ENCODE assay signal across 16 cellular contexts in genomic region chr2:178526256-178526655, GRCh38. TPM values are rescaled to one million over a fixed set of nuclear protein-coding genes. Genes with fewer than 3 reads are reported as not detected.
DNase-seq lines count a peak whose midpoint lies in the region; ATAC-seq, FAIRE-seq and TF ChIP-seq lines count a peak whose summit lies in the region.
"Had no signal": no experiment of that assay in that cellular context is flagged by ENCODE, and none has a peak within 500 bp of the region (broad histone marks: within the 10 kb centered on the region; RNA-seq: fewer than 3 reads in every experiment).

No MANE protein-coding gene starts in this region.

- RAD21 ChIA-PET in GM12878 (lab: Charles Lee; ENCODE audit: unreplicated experiment): interaction anchor here (1.2 to 2.0 kb wide), 2 partner anchors 44 to 76 kb away, joined by 4 to 6 read pairs; partner anchors contain the start of genes PJVK and PRKRA

- TF ChIP-seq POLR2A in GM12878 (IDR thresholded peaks at IDR 0.05; ENCODE audit: low read depth, low read length): no peak
- TF ChIP-seq POLR2A in spleen (IDR thresholded peaks at IDR 0.05): no peak

- no TSS peak for BruUV-seq in GM12878 (replicated peaks; lab: Mats Ljungman, UMichigan)

- H3K4me3 Mint-ChIP-seq in T-helper 2 cell treated with Interferon-gamma antibody and Interleukin-4, amounts not matched to agents 5 μg/mL and 100 μg/mL, for 36 hours: peak overlapping the region; percentile 84
- H3K4me3 Mint-ChIP-seq in CD4-positive, CD25-positive, alpha-beta regulatory T cell: peak overlapping the region in 3 of 4 donors; percentile 15 to 57 (median 39)
- H3K4me3 Mint-ChIP-seq in activated T-helper 2 cell treated with anti-CD3 and anti-CD28 coated beads, Interferon-gamma antibody, Interleukin-2, Interleukin-4, amounts not matched to agents 10 μg/mL and 5 μg/mL and 100 μg/mL, durations not matched to agents 14 hours and 24 hours and 36 hours (ENCODE audit: low read depth): no peak overlapping the region

- TF ChIP-seq CTCF in HEK293 (tag by site-specific recombination; IDR thresholded peaks at IDR 0.05): no peak
- TF ChIP-seq CTCF in GM12878 (IDR thresholded peaks at IDR 0.05 in 2 of 3, conservative IDR thresholded peaks at IDR 0.05 in 1 of 3; ENCODE audit: control insufficient read depth in 2 of 3, extremely low read depth in 1 of 3, insufficient read depth in 1 of 3, low read depth in 3 of 3, low read length in 3 of 3): no peak
- no peak for TF ChIP-seq CTCF in spleen (IDR thresholded peaks at IDR 0.05 in 8 of 11, conservative IDR thresholded peaks at IDR 0.05 in 3 of 11)
- TF ChIP-seq CTCF in D721Med (IDR thresholded peaks at IDR 0.05; ENCODE audit: insufficient read depth, missing control alignments): no peak

- no peak overlapping the region for H3K9ac ChIP-seq in GM12878 (ENCODE audit: control insufficient read depth, insufficient read depth, low read length)
- H3K9ac ChIP-seq: BLaER1 had no signal

- POLR2A ChIA-PET in HEK293 (lab: Yijun Ruan, JAX) (no interaction called here), GM12878 (lab: Charles Lee) (interaction anchor here (0.7 kb wide), 1 partner anchor 12 kb away, joined by 3 read pairs; no protein-coding TSS in a partner anchor)

- peaks cover 4% of the 10 kb centered on the region for H3K9me3 Mint-ChIP-seq in T-helper 2 cell treated with Interferon-gamma antibody and Interleukin-4, amounts not matched to agents 5 μg/mL and 100 μg/mL, for 36 hours
- H3K9me3 Mint-ChIP-seq in CD4-positive, CD25-positive, alpha-beta regulatory T cell: peaks cover 0 to 5% (median 0%) of the 10 kb centered on the region in 7 donors
- H3K9me3 Mint-ChIP-seq in activated T-helper 2 cell treated with anti-CD3 and anti-CD28 coated beads, Interferon-gamma antibody, Interleukin-2, Interleukin-4, amounts not matched to agents 10 μg/mL and 5 μg/mL and 100 μg/mL, durations not matched to agents 14 hours and 24 hours and 36 hours: peaks cover 3% of the 10 kb centered on the region

- intact Hi-C loops in GM12878 (cut with micrococcal nuclease; ENCODE audit: unreplicated experiment) (loop anchor here (10.0 kb wide), 1 partner anchor 729 kb away; no protein-coding TSS in a partner anchor), spleen (cut with DNase I; ENCODE audit: low total_unique reads) (no loop called here)
- intact Hi-C loops in activated T-helper 2 cell treated with anti-CD3 and anti-CD28 coated beads, Interferon-gamma antibody, Interleukin-2, Interleukin-4, amounts not matched to agents 10 μg/mL and 5 μg/mL and 100 μg/mL, durations not matched to agents 14 hours and 24 hours and 36 hours (cut with micrococcal nuclease): no loop called here

- H3K27me3 Mint-ChIP-seq in T-helper 2 cell treated with Interferon-gamma antibody and Interleukin-4, amounts not matched to agents 5 μg/mL and 100 μg/mL, for 36 hours (ENCODE audit: low read depth): no peaks in the 10 kb centered on the region
- H3K27me3 Mint-ChIP-seq in CD4-positive, CD25-positive, alpha-beta regulatory T cell: no peaks in the 10 kb centered on the region
- no peaks in the 10 kb centered on the region for H3K27me3 Mint-ChIP-seq in activated T-helper 2 cell treated with anti-CD3 and anti-CD28 coated beads, Interferon-gamma antibody, Interleukin-2, Interleukin-4, amounts not matched to agents 10 μg/mL and 5 μg/mL and 100 μg/mL, durations not matched to agents 14 hours and 24 hours and 36 hours (ENCODE audit: low read depth)
- H3K27me3 Mint-ChIP-seq: CD8-positive, alpha-beta memory T cell had no signal

- TF ChIP-seq RAD21 in GM12878 (IDR thresholded peaks at IDR 0.05; ENCODE audit: insufficient read depth, low read depth, low read length): no peak

- H3K4me1 ChIP-seq in CD4-positive, CD25-positive, alpha-beta regulatory T cell (ENCODE audit: control insufficient read depth, insufficient read depth, low read length, poor library complexity, severe bottlenecking): peaks cover 12% of the 10 kb centered on the region
- H3K4me1 ChIP-seq in HEK293 (ENCODE audit: control insufficient read depth, insufficient read depth, low read length) (no peaks in the 10 kb centered on the region), GM12878 (ENCODE audit: control insufficient read depth, insufficient read depth, low read length) (peaks cover 26% of the 10 kb centered on the region), spleen (peaks cover 6 to 67% (median 23%) of the 10 kb centered on the region in 6 donors)
- H3K4me1 ChIP-seq: BLaER1 had no signal

- peaks cover 25% of the 10 kb centered on the region for H3K36me3 ChIP-seq in CD4-positive, CD25-positive, alpha-beta regulatory T cell (ENCODE audit: control insufficient read depth, insufficient read depth, low read length)
- H3K36me3 ChIP-seq in HEK293 (ENCODE audit: control insufficient read depth in 2 of 2, insufficient read depth in 1 of 2, low read length in 2 of 2) (peaks cover 0 to 9% of the 10 kb centered on the region in 2 experiments; a peak in 1 of 3 replicates), GM12878 (ENCODE audit: control insufficient read depth in 2 of 2, insufficient read depth in 2 of 2, low read length in 1 of 2) (no peaks in the 10 kb centered on the region), spleen (peaks cover 0 to 15% (median under 1%) of the 10 kb centered on the region in 6 donors)

- H3K4me3 ChIP-seq in CD4-positive, CD25-positive, alpha-beta regulatory T cell (ENCODE audit: low read depth, low read length): peak overlapping the region; percentile 6
- H3K4me3 ChIP-seq in HEK293 (ENCODE audit: low read depth, low read length) (no peak overlapping the region), GM12878 (peak overlapping the region; percentile 7; the same call in 1 of the 2 replicates), spleen (no peak overlapping the region)
- H3K4me3 ChIP-seq: BLaER1 had no signal

- H4K20me1 ChIP-seq in GM12878 (ENCODE audit: control insufficient read depth, insufficient read depth): no peaks in the 10 kb centered on the region
- H4K20me1 ChIP-seq: BLaER1 had no signal

- H3K36me3 Mint-ChIP-seq in T-helper 2 cell treated with Interferon-gamma antibody and Interleukin-4, amounts not matched to agents 5 μg/mL and 100 μg/mL, for 36 hours (ENCODE audit: low read depth): peaks cover 53% of the 10 kb centered on the region
- peaks cover 43% of the 10 kb centered on the region for H3K36me3 Mint-ChIP-seq in CD4-positive, CD25-positive, alpha-beta regulatory T cell
- peaks cover 52% of the 10 kb centered on the region for H3K36me3 Mint-ChIP-seq in activated T-helper 2 cell treated with anti-CD3 and anti-CD28 coated beads, Interferon-gamma antibody, Interleukin-2, Interleukin-4, amounts not matched to agents 10 μg/mL and 5 μg/mL and 100 μg/mL, durations not matched to agents 14 hours and 24 hours and 36 hours (ENCODE audit: low read depth)

- no peak for ATAC-seq in CD4-positive, CD25-positive, alpha-beta regulatory T cell (ENCODE audit: low read depth in 2 of 2)
- ATAC-seq in GM12878: no peak
- ATAC-seq: HCT116 had no signal

- peaks cover 62% of the 10 kb centered on the region for H3K4me1 Mint-ChIP-seq in T-helper 2 cell treated with Interferon-gamma antibody and Interleukin-4, amounts not matched to agents 5 μg/mL and 100 μg/mL, for 36 hours (ENCODE audit: low read depth)
- H3K4me1 Mint-ChIP-seq in CD4-positive, CD25-positive, alpha-beta regulatory T cell: peaks cover 23 to 69% (median 47%) of the 10 kb centered on the region in 4 donors
- H3K4me1 Mint-ChIP-seq in activated T-helper 2 cell treated with anti-CD3 and anti-CD28 coated beads, Interferon-gamma antibody, Interleukin-2, Interleukin-4, amounts not matched to agents 10 μg/mL and 5 μg/mL and 100 μg/mL, durations not matched to agents 14 hours and 24 hours and 36 hours (ENCODE audit: low read depth): peaks cover 72% of the 10 kb centered on the region

- H3K4me2 ChIP-seq in GM12878 (ENCODE audit: control insufficient read depth, insufficient read depth): peak overlapping the region; percentile 56
- H3K4me2 ChIP-seq: BLaER1 had no signal

- peak overlapping the region; percentile 39 for H3K27ac Mint-ChIP-seq in T-helper 2 cell treated with Interferon-gamma antibody and Interleukin-4, amounts not matched to agents 5 μg/mL and 100 μg/mL, for 36 hours
- no peak overlapping the region for H3K27ac Mint-ChIP-seq in CD4-positive, CD25-positive, alpha-beta regulatory T cell
- no peak overlapping the region for H3K27ac Mint-ChIP-seq in activated T-helper 2 cell treated with anti-CD3 and anti-CD28 coated beads, Interferon-gamma antibody, Interleukin-2, Interleukin-4, amounts not matched to agents 10 μg/mL and 5 μg/mL and 100 μg/mL, durations not matched to agents 14 hours and 24 hours and 36 hours

- CTCF ChIA-PET in HEK293 (lab: Yijun Ruan, JAX): no interaction called here
- CTCF ChIA-PET in GM12878 (lab: Yijun Ruan, JAX): no interaction called here

- no peak overlapping the region for H3K27ac ChIP-seq in CD4-positive, CD25-positive, alpha-beta regulatory T cell (ENCODE audit: insufficient read depth, low read length, poor library complexity, severe bottlenecking)
- no peak overlapping the region for H3K27ac ChIP-seq in HEK293 (ENCODE audit: extremely low read depth, low read depth, low read length)
- no peak overlapping the region for H3K27ac ChIP-seq in GM12878 (ENCODE audit: control insufficient read depth, insufficient read depth)
- no peak overlapping the region for H3K27ac ChIP-seq in spleen
- H3K27ac ChIP-seq: BLaER1 had no signal

- WGBS in GM12878 (ENCODE audit: insufficient coverage, insufficient replicate concordance, low lambda C conversion rate, missing lambda C conversion rate): 94% methylated on average over 4 of the region's 4 CpGs
- 86 to 98% (median 92%) methylated on average over 4 of the region's 4 CpGs for WGBS in spleen, 5 donors

- H3K9me3 ChIP-seq in CD4-positive, CD25-positive, alpha-beta regulatory T cell (ENCODE audit: control insufficient read depth in 2 of 2, low read length in 2 of 2): no peaks in the 10 kb centered on the region
- H3K9me3 ChIP-seq in HEK293 (ENCODE audit: control insufficient read depth, insufficient read depth, low read depth, low read length): no peaks in the 10 kb centered on the region
- no peaks in the 10 kb centered on the region; the same call in 1 of the 3 replicates for H3K9me3 ChIP-seq in GM12878 (replicated peaks; ENCODE audit: control insufficient read depth, insufficient read depth, low read length)
- H3K9me3 ChIP-seq in spleen: no peaks in the 10 kb centered on the region
- H3K9me3 ChIP-seq: BLaER1 had no signal

- SMC1A ChIA-PET in GM12878 (lab: Charles Lee; ENCODE audit: uncharacterized antibody, unreplicated experiment): interaction anchor here (0.7 to 3.3 kb wide), 3 partner anchors 17 to 44 kb away, joined by 3 to 21 read pairs (median 5); no protein-coding TSS in a partner anchor

- TF ChIP-seq EP300 in GM12878 (IDR thresholded peaks at IDR 0.05; ENCODE audit: borderline replicate concordance in 1 of 2, control insufficient read depth in 1 of 2, low read depth in 2 of 2, low read length in 2 of 2): no peak

- no peak for DNase-seq in T-helper 2 cell treated with Interferon-gamma antibody and Interleukin-4, amounts not matched to agents 5 μg/mL and 100 μg/mL, for 36 hours (ENCODE audit: low spot score)
- DNase-seq in T-helper 2 cell: no peak
- DNase-seq in CD4-positive, CD25-positive, alpha-beta regulatory T cell: no peak
- DNase-seq in GM12878 (ENCODE audit: low read depth, low spot score): no peak
- DNase-seq in activated T-helper 2 cell treated with anti-CD3 and anti-CD28 coated beads, Interferon-gamma antibody, Interleukin-2, Interleukin-4, amounts not matched to agents 10 μg/mL and 5 μg/mL and 100 μg/mL, durations not matched to agents 14 hours and 24 hours and 36 hours (ENCODE audit: low spot score): no peak
- DNase-seq in spleen: no peak
- no peak for DNase-seq in D721Med (ENCODE audit: insufficient read length, low spot score)
- DNase-seq: 8988T; CD8-positive, alpha-beta memory T cell; COR-L47; GDM1; GOT3; H7 had no signal

- peaks cover 55% of the 10 kb centered on the region for H3K79me2 ChIP-seq in GM12878 (ENCODE audit: control insufficient read depth, insufficient read depth, low read length)

- H3K27me3 ChIP-seq in CD4-positive, CD25-positive, alpha-beta regulatory T cell (ENCODE audit: control insufficient read depth, insufficient read depth, low read length): no peaks in the 10 kb centered on the region
- H3K27me3 ChIP-seq in GM12878 (replicated peaks in 1 of 2; ENCODE audit: control insufficient read depth in 2 of 2, insufficient read depth in 2 of 2, low read length in 1 of 2): no peaks in the 10 kb centered on the region
- no peaks in the 10 kb centered on the region for H3K27me3 ChIP-seq in spleen (replicated peaks in 1 of 7)
- H3K27me3 ChIP-seq: BLaER1 had no signal

- H2AFZ ChIP-seq in GM12878 (ENCODE audit: control insufficient read depth, low read depth, low read length): no peak overlapping the region

- in situ Hi-C loops in GM12878 (cut with MboI): no loop called here

- FAIRE-seq in GM12878 (lab: Jason Lieb, UNC) (no peak), D721Med (lab: Jason Lieb, UNC) (no peak)

RNA-seq across cellular contexts. Expression of gene PLEKHA3, which starts 46.0 kb away (rescaled TPM):
- total RNA-seq in CD4-positive, CD25-positive, alpha-beta regulatory T cell: 28.2 TPM
- polyA plus RNA-seq in CD4-positive, CD25-positive, alpha-beta regulatory T cell: 10 to 100 TPM; 26.4 to 39.0 (median 27.7) TPM
- 9.8 and 12.6 TPM in 2 replicates for total RNA-seq in GM12878 (2013; cell fraction: nucleolus; rRNA removed)
- 3.8 and 3.9 TPM in 2 replicates for total RNA-seq in GM12878 (2014; rRNA removed)
- total RNA-seq in GM12878 (2014; rRNA removed; fragmentation: Illumina TruSeq; extraction: Trizol): 7.1 and 7.3 TPM in 2 replicates
- total RNA-seq in GM12878 (2021): 13.3 and 15.3 TPM in 2 replicates
- polyA plus RNA-seq in GM12878 (2011; ENCODE audit: low read depth): 1.3 TPM
- 21.1 and 34.0 TPM in 2 replicates for polyA plus RNA-seq in GM12878 (2011; rRNA removed)
- 3.0 and 3.4 TPM in 2 replicates for polyA plus RNA-seq in GM12878 (2011; cell fraction: cytosol; rRNA removed)
- 3.9 and 5.8 TPM in 2 replicates for polyA plus RNA-seq in GM12878 (2011; cell fraction: nucleus; rRNA removed)
- 4.5 and 6.7 TPM in 2 replicates for polyA plus RNA-seq in GM12878 (2012)
- polyA plus RNA-seq in GM12878 (2014; fragmentation: Illumina TruSeq; extraction: Trizol): 7.2 and 7.3 TPM in 2 replicates
- 1 to 10 TPM; 1.4 to 2.0 TPM for polyA plus RNA-seq in GM12878 (2014; fragmentation: Nextera tagmentation; extraction: Ambion mirVana)
- 5.4 and 7.6 TPM in 2 replicates for polyA plus RNA-seq in GM12878 (2014; rRNA removed)
- 10 to 100 TPM; 10.3 to 10.6 TPM for polyA plus RNA-seq in GM12878 (2016; fragmentation: Nextera tagmentation; extraction: Ambion mirVana)
- 4.4 and 7.1 TPM in 2 replicates for polyA minus RNA-seq in GM12878 (2011; rRNA and poly(A)+ RNA removed)
- polyA minus RNA-seq in GM12878 (2011; cell fraction: cytosol; rRNA and poly(A)+ RNA removed): 2.9 and 7.5 TPM in 2 replicates
- polyA minus RNA-seq in GM12878 (2011; cell fraction: nucleus; rRNA and poly(A)+ RNA removed): 5.0 and 8.4 TPM in 2 replicates
- total RNA-seq in activated T-helper 2 cell treated with anti-CD3 and anti-CD28 coated beads, Interferon-gamma antibody, Interleukin-2, Interleukin-4, amounts not matched to agents 10 μg/mL and 5 μg/mL and 100 μg/mL, durations not matched to agents 14 hours and 24 hours and 36 hours: 28.7 and 29.3 TPM in 2 replicates
- 10 to 100 TPM; 16.0 to 36.9 (median 24.8) TPM for total RNA-seq in spleen
- 1 to 10 TPM; 2.0 to 3.8 (median 2.3) TPM for polyA plus RNA-seq in spleen

RNA-seq across cellular contexts. Expression of gene FKBP7, which starts 47.9 kb away (rescaled TPM):
- total RNA-seq in CD4-positive, CD25-positive, alpha-beta regulatory T cell: 0.59 TPM
- 1 to 10 TPM in 2 of 4 donors, under 1 TPM in 2; 0.42 to 3.1 (median 1.0) TPM for polyA plus RNA-seq in CD4-positive, CD25-positive, alpha-beta regulatory T cell
- 5.1 and 5.2 TPM in 2 replicates for total RNA-seq in GM12878 (2013; cell fraction: nucleolus; rRNA removed)
- total RNA-seq in GM12878 (2014; rRNA removed) (7.8 and 10.2 TPM in 2 replicates), GM12878 (2014; rRNA removed; fragmentation: Illumina TruSeq; extraction: Trizol) (9.6 and 10.5 TPM in 2 replicates), GM12878 (2021) (5.6 and 6.4 TPM in 2 replicates), spleen (1 to 10 TPM; 3.0 to 5.8 (median 3.7) TPM)
- polyA plus RNA-seq in GM12878 (2011; ENCODE audit: low read depth): 4.9 TPM
- polyA plus RNA-seq in GM12878 (2011; rRNA removed) (6.3 and 8.1 TPM in 2 replicates), GM12878 (2014; fragmentation: Illumina TruSeq; extraction: Trizol) (15.2 and 17.0 TPM in 2 replicates), GM12878 (2014; fragmentation: Nextera tagmentation; extraction: Ambion mirVana) (10 to 100 TPM; 16.6 to 16.7 TPM), GM12878 (2014; rRNA removed) (9.8 and 11.3 TPM in 2 replicates), GM12878 (2016; fragmentation: Nextera tagmentation; extraction: Ambion mirVana) (10 to 100 TPM; 13.7 to 14.7 TPM), spleen (1 to 10 TPM; 1.8 to 5.1 (median 3.1) TPM)
- 2.8 TPM in 2 replicates for polyA plus RNA-seq in GM12878 (2011; cell fraction: cytosol; rRNA removed)
- polyA plus RNA-seq in GM12878 (2011; cell fraction: nucleus; rRNA removed): 2.4 and 2.9 TPM in 2 replicates
- polyA plus RNA-seq in GM12878 (2012): 3.6 and 4.4 TPM in 2 replicates
- 1.1 and 1.8 TPM in 2 replicates for polyA minus RNA-seq in GM12878 (2011; rRNA and poly(A)+ RNA removed)
- polyA minus RNA-seq in GM12878 (2011; cell fraction: cytosol; rRNA and poly(A)+ RNA removed): 0.94 and 2.8 TPM in 2 replicates
- 3.9 and 5.0 TPM in 2 replicates for polyA minus RNA-seq in GM12878 (2011; cell fraction: nucleus; rRNA and poly(A)+ RNA removed)
- 3.2 and 6.6 TPM in 2 replicates for total RNA-seq in activated T-helper 2 cell treated with anti-CD3 and anti-CD28 coated beads, Interferon-gamma antibody, Interleukin-2, Interleukin-4, amounts not matched to agents 10 μg/mL and 5 μg/mL and 100 μg/mL, durations not matched to agents 14 hours and 24 hours and 36 hours

Comparison
In these comparisons a context has a peak if more than half of its experiments do, and no peak if none do; other contexts are left out.
1. H3K4me3 ChIP-seq: peak in CD4-positive, CD25-positive, alpha-beta regulatory T cell (single experiment) and GM12878 (single experiment); none in HEK293 (single experiment) and spleen (0 of 8).